Comparison of ENCODE assay signal across 8 cellular contexts in the genomic region with DNA sequence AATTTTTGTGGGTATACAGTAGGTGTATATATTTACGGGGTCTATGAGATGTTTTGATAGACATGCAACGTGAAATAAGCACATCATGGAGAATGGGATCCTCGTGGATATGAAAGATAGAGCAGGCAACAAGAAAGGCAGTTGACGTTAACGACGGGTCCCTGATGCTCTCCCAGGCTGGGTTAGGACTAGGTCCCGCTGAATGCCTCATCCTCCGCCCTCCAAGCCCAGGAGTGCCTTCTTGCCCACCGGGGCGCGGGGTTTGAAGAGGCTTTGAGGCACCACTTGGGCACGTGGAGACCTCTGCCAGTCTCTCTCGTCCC. TPM values are rescaled to one million over a fixed set of nuclear protein-coding genes. Genes with fewer than 3 reads are reported as not detected.
DNase-seq lines count a peak whose midpoint lies in the region; ATAC-seq, FAIRE-seq and TF ChIP-seq lines count a peak whose summit lies in the region.

No MANE protein-coding gene starts in this region.

- H3K27ac Mint-ChIP-seq in Caco-2 (ENCODE audit: unreplicated experiment) (peak overlapping the region; percentile 86), astrocyte (ENCODE audit: unreplicated experiment) (peak overlapping the region; percentile 77)

- H3K4me3 Mint-ChIP-seq in Caco-2 (ENCODE audit: unreplicated experiment) (peak overlapping the region; percentile 83), astrocyte (ENCODE audit: unreplicated experiment) (peak overlapping the region; percentile 86)

- H3K9me3 Mint-ChIP-seq in Caco-2 (ENCODE audit: unreplicated experiment) = peaks cover 25% of the 10 kb centered on the region
- H3K9me3 Mint-ChIP-seq in astrocyte (ENCODE audit: unreplicated experiment) = peaks cover 10% of the 10 kb centered on the region

- in situ Hi-C loops in ACHN (cut with HindIII; ENCODE audit: low pct_ligation_motif_present, low pct_unique_long_range_greater_than_20kb, low sequenced_read_pairs) = no loop called here

- no peaks in the 10 kb centered on the region for H3K4me1 ChIP-seq in Caco-2
- peaks cover 3% of the 10 kb centered on the region for H3K4me1 ChIP-seq in astrocyte (ENCODE audit: insufficient read depth, low read length)
- peaks cover 5 to 8% of the 10 kb centered on the region in 2 donors for H3K4me1 ChIP-seq in uterus

- peak overlapping the region; percentile 89 for H3K4me2 ChIP-seq in astrocyte (ENCODE audit: low read length)

- peak overlapping the region; percentile 49 for H3K9ac ChIP-seq in astrocyte (ENCODE audit: low read length)

- H3K27ac ChIP-seq in astrocyte (ENCODE audit: low read depth, low read length) (no peak overlapping the region), uterus (peak overlapping the region in 1 of 2 donors; percentile 33)

- TF ChIP-seq POLR2A in lower leg skin (IDR thresholded peaks at IDR 0.05) (no peak), uterus (IDR thresholded peaks at IDR 0.05) (no peak)

- peaks cover 35% of the 10 kb centered on the region for H3K36me3 Mint-ChIP-seq in Caco-2 (ENCODE audit: insufficient read depth, unreplicated experiment)
- peaks cover 2% of the 10 kb centered on the region for H3K36me3 Mint-ChIP-seq in astrocyte (ENCODE audit: low read depth, unreplicated experiment)

- TF ChIP-seq CTCF in Caco-2 (IDR thresholded peaks at IDR 0.05; ENCODE audit: insufficient read depth in 1 of 2, low read depth in 1 of 2, low read length in 1 of 2, severe bottlenecking in 1 of 2, unreplicated experiment in 1 of 2) = no peak
- no peak for TF ChIP-seq CTCF in astrocyte (IDR thresholded peaks at IDR 0.05; ENCODE audit: insufficient read depth, low read depth, low read length)
- TF ChIP-seq CTCF in lower leg skin (IDR thresholded peaks at IDR 0.05) = no peak
- TF ChIP-seq CTCF in uterus (IDR thresholded peaks at IDR 0.05) = no peak

- no peaks in the 10 kb centered on the region for H3K27me3 Mint-ChIP-seq in Caco-2 (ENCODE audit: insufficient read depth, unreplicated experiment)
- H3K27me3 Mint-ChIP-seq in astrocyte (ENCODE audit: low read depth, unreplicated experiment) = peaks cover 18% of the 10 kb centered on the region

- WGBS in lower leg skin, 2 donors = 17 to 21% methylated on average over 12 to 13 of the region's 13 CpGs

- no peaks in the 10 kb centered on the region for H3K79me2 ChIP-seq in astrocyte (ENCODE audit: insufficient read depth, low read length)

- POLR2A ChIA-PET in Caco-2 (lab: Charles Lee) = interaction anchor here (1.1 to 1.4 kb wide), 2 partner anchors 9 to 207 kb away, joined by 3 to 6 read pairs; a partner anchor contains a TSS

- peaks cover 9% of the 10 kb centered on the region for H3K4me1 Mint-ChIP-seq in Caco-2 (ENCODE audit: low read depth, unreplicated experiment)
- no peaks in the 10 kb centered on the region for H3K4me1 Mint-ChIP-seq in astrocyte (ENCODE audit: low read depth, unreplicated experiment)

- CTCF ChIA-PET in Caco-2 (lab: Charles Lee) = interaction anchor here (0.6 to 2.7 kb wide), 16 partner anchors 8 to 314 kb away, joined by 4 to 24 read pairs (median 8); a partner anchor contains a TSS

- peak overlapping the region; percentile 93 for H2AFZ ChIP-seq in astrocyte (ENCODE audit: low read depth, low read length)

- no peaks in the 10 kb centered on the region for H3K36me3 ChIP-seq in Caco-2 (ENCODE audit: control insufficient read depth, insufficient read depth, low read length)
- no peaks in the 10 kb centered on the region for H3K36me3 ChIP-seq in astrocyte (ENCODE audit: insufficient read depth, low read length)
- no peaks in the 10 kb centered on the region for H3K36me3 ChIP-seq in uterus

- H3K4me3 ChIP-seq in Caco-2 (ENCODE audit: low read depth, low read length) (peak overlapping the region; percentile 95), astrocyte (ENCODE audit: insufficient read depth, low read depth, low read length) (peak overlapping the region; percentile 68), lower leg skin (ENCODE audit: low read depth, poor library complexity, severe bottlenecking) (peak overlapping the region; percentile 87), uterus (peak overlapping the region; percentile 62 to 82)

- no TSS peak for BruUV-seq in Caco-2 (replicated peaks; lab: Mats Ljungman, UMichigan)

- no peak for FAIRE-seq in astrocyte (lab: Jason Lieb, UNC)
- FAIRE-seq in urothelium cell line (lab: Jason Lieb, UNC) = no peak

- DNase-seq in Caco-2 (no peak), astrocyte (ENCODE audit: low read depth) (no peak), lower leg skin (ENCODE audit: low spot score in 2 of 2) (no peak), uterus (no peak), ACHN (no peak), urothelium cell line (ENCODE audit: low spot score) (no peak)
- no peak for DNase-seq in central memory CD4-positive, alpha-beta T cell

- intact Hi-C loops in Caco-2 (cut with micrococcal nuclease; ENCODE audit: unreplicated experiment) = loop anchor here (2.0 kb wide), 5 partner anchors 63 to 595 kb away; a partner anchor contains a TSS
- intact Hi-C loops in lower leg skin (cut with DNase I; ENCODE audit: low total_unique reads) = no loop called here
- intact Hi-C loops in uterus (cut with DNase I; ENCODE audit: low total_unique reads) = loop anchor here (5.0 kb wide), 1 partner anchor 593 kb away; no protein-coding TSS in a partner anchor

- peaks cover 8% of the 10 kb centered on the region; the same call in 1 of the 2 replicates for H3K9me3 ChIP-seq in Caco-2
- H3K9me3 ChIP-seq in astrocyte (ENCODE audit: insufficient read depth, low read depth, low read length) = no peaks in the 10 kb centered on the region
- no peaks in the 10 kb centered on the region for H3K9me3 ChIP-seq in uterus

- ATAC-seq in HG02885 (IDR thresholded peaks at IDR 0.05; ENCODE audit: poor library complexity, unreplicated experiment) = peak; percentile 23

- H4K20me1 ChIP-seq in astrocyte (ENCODE audit: insufficient read depth, low read length) = no peaks in the 10 kb centered on the region

- no peaks in the 10 kb centered on the region for H3K27me3 ChIP-seq in Caco-2 (replicated peaks; ENCODE audit: control insufficient read depth, insufficient read depth, low read length)
- no peaks in the 10 kb centered on the region for H3K27me3 ChIP-seq in astrocyte (ENCODE audit: insufficient read depth, low read length)
- H3K27me3 ChIP-seq in uterus = no peaks in the 10 kb centered on the region

RNA-seq across cellular contexts. Expression of a gene that starts 9.5 kb away (rescaled TPM):
- 16.5 and 23.2 TPM in 2 replicates for total RNA-seq in Caco-2 (2022)
- 23.4 and 24.0 TPM in 2 replicates for total RNA-seq in astrocyte
- 10 to 100 TPM; 14.5 to 32.6 (median 18.5) TPM for total RNA-seq in lower leg skin
- total RNA-seq in uterus = 10 to 100 TPM; 19.1 to 81.4 (median 31.9) TPM
